Comparison of ENCODE assay signal across 9 cellular contexts in the genomic region with DNA sequence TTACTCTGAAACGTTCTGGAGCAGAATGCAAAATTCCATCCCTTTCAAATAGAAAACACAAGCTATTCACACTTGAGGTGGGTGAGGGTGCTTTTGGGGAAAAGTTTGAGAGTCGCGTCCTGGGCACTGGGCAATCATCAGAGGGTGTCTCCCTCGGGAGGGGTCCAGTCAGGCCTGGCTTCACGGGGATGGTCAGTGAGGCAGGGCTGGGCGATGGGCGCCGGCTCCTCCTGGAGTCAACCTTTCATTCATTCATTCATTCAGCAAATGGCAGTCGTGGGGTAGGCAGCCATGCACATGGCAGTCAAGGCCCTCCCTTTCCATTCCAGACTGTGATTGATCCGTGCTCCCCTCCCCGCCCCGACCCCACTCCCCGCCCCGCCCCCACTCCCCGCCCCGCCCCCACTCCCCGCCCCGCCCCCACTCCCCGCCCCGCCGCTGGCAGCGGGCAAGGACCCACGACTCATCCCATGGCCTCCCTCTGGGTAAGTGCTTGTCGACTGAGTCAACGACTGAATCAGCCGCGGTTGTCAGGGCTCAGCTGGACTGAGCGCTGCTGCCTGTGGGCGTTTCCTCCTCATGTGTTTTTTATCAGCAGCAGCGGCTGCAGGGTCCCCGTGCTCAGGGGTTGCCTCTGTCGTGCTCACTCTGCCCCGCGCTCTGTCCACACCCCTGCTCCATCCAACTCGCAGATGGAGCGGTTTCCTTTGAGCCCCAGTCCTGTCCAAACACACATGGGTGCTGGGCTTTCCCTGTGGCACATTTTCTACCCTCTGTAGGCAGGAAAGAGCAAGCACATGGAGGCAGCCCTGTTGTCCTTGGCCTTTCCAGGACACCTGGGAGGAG. TPM values are rescaled to one million over a fixed set of nuclear protein-coding genes. Genes with fewer than 3 reads are reported as not detected.
DNase-seq lines count a peak whose midpoint lies in the region; ATAC-seq, FAIRE-seq and TF ChIP-seq lines count a peak whose summit lies in the region.
"Had no signal": no experiment of that assay in that cellular context is flagged by ENCODE, and none has a peak within 500 bp of the region (broad histone marks: within the 10 kb centered on the region; RNA-seq: fewer than 3 reads in every experiment).

No MANE protein-coding gene starts in this region.

- H3K36me3 ChIP-seq in Peyer's patch (no peaks in the 10 kb centered on the region), kidney (ENCODE audit: control insufficient read depth in 1 of 2, insufficient read depth in 2 of 2, low read length in 2 of 2) (no peaks in the 10 kb centered on the region), esophagus squamous epithelium (no peaks in the 10 kb centered on the region)

- WGBS in esophagus squamous epithelium, 2 donors: 31 to 46% methylated on average over 14 to 21 of the region's 36 CpGs

- FAIRE-seq in GM12891 (lab: Jason Lieb, UNC): peak; percentile 85
- FAIRE-seq in kidney (lab: Jason Lieb, UNC): no peak

- no peaks in the 10 kb centered on the region for H3K9me3 Mint-ChIP-seq in activated naive CD8-positive, alpha-beta T cell treated with anti-CD3 and anti-CD28 coated beads, Interleukin-2, amount 10 ng/mL, durations not matched to agents 7 days and 5 days

- H3K4me3 ChIP-seq in Peyer's patch (no peak overlapping the region), kidney (ENCODE audit: low read length in 2 of 2) (no peak overlapping the region), esophagus squamous epithelium (no peak overlapping the region)

- H3K9me3 ChIP-seq in Peyer's patch (no peaks in the 10 kb centered on the region), kidney (ENCODE audit: control insufficient read depth in 1 of 2, low read length in 2 of 2) (no peaks in the 10 kb centered on the region), esophagus squamous epithelium (no peaks in the 10 kb centered on the region)

- H3K9ac ChIP-seq in kidney (ENCODE audit: low read length in 2 of 2): no peak overlapping the region
- H3K9ac ChIP-seq: parathyroid adenoma had no signal

- peak; percentile 42 for ATAC-seq in activated naive CD8-positive, alpha-beta T cell treated with anti-CD3 and anti-CD28 coated beads, Interleukin-2, amount 10 ng/mL, durations not matched to agents 7 days and 5 days (ENCODE audit: low read depth)
- ATAC-seq in GM21528 (IDR thresholded peaks at IDR 0.05; ENCODE audit: low FRiP score, unreplicated experiment): no peak

- TF ChIP-seq CTCF in Peyer's patch (IDR thresholded peaks at IDR 0.05) (no peak), kidney (IDR thresholded peaks at IDR 0.05; ENCODE audit: borderline replicate concordance, extremely low read depth, insufficient read depth) (no peak), esophagus squamous epithelium (IDR thresholded peaks at IDR 0.05) (no peak)

- TF ChIP-seq POLR2A in GM12891 (IDR thresholded peaks at IDR 0.05; ENCODE audit: low read depth, low read length) (no peak), Peyer's patch (IDR thresholded peaks at IDR 0.05) (no peak), esophagus squamous epithelium (IDR thresholded peaks at IDR 0.05) (no peak)

- peak overlapping the region; percentile 28 for H3K27ac Mint-ChIP-seq in activated naive CD8-positive, alpha-beta T cell treated with anti-CD3 and anti-CD28 coated beads, Interleukin-2, amount 10 ng/mL, durations not matched to agents 7 days and 5 days

- H3K4me1 Mint-ChIP-seq in activated naive CD8-positive, alpha-beta T cell treated with anti-CD3 and anti-CD28 coated beads, Interleukin-2, amount 10 ng/mL, durations not matched to agents 7 days and 5 days: peaks cover 33% of the 10 kb centered on the region

- intact Hi-C loops in kidney (cut with DNase I) (loop anchor here (10.0 kb wide), 1 partner anchor 175 kb away; no protein-coding TSS in a partner anchor), esophagus squamous epithelium (cut with DNase I) (no loop called here)

- H3K4me3 Mint-ChIP-seq in activated naive CD8-positive, alpha-beta T cell treated with anti-CD3 and anti-CD28 coated beads, Interleukin-2, amount 10 ng/mL, durations not matched to agents 7 days and 5 days: peak overlapping the region; percentile 54

- DNase-seq in GM12891 (ENCODE audit: insufficient read length, low spot score): no peak
- DNase-seq in Peyer's patch: peak in 2 of 3 donors; percentile 66 to 76
- no peak for DNase-seq in activated naive CD8-positive, alpha-beta T cell treated with anti-CD3 and anti-CD28 coated beads, Interleukin-2, amount 10 ng/mL, durations not matched to agents 7 days and 5 days
- DNase-seq in kidney: peak; percentile 73
- DNase-seq in stimulated activated CD8-positive, alpha-beta memory T cell treated with anti-CD3 and anti-CD28 coated beads, Interleukin-15, amount 100 ng/mL, for 4 hours (ENCODE audit: low read depth in 2 of 2): peak; percentile 38 to 55
- DNase-seq in esophagus squamous epithelium (lab: John Stamatoyannopoulos, UW): no peak
- no peak for DNase-seq in SKM-1 (lab: John Stamatoyannopoulos, UW; ENCODE audit: unreplicated experiment)

- POLR2A ChIA-PET in activated naive CD8-positive, alpha-beta T cell treated with anti-CD3 and anti-CD28 coated beads, Interleukin-2, amount 10 ng/mL, durations not matched to agents 7 days and 5 days (lab: Charles Lee): interaction anchor here (0.6 kb wide), 1 partner anchor 185 kb away, joined by 6 read pairs; no protein-coding TSS in a partner anchor

- peaks cover 0 to 36% (median 0%) of the 10 kb centered on the region in 4 donors for H3K4me1 ChIP-seq in Peyer's patch
- H3K4me1 ChIP-seq in kidney (ENCODE audit: control insufficient read depth in 1 of 2, insufficient read depth in 1 of 2, low read depth in 1 of 2, low read length in 2 of 2): peaks cover 0 to 5% of the 10 kb centered on the region in 2 donors
- H3K4me1 ChIP-seq in esophagus squamous epithelium: peaks cover 17 to 63% (median 30%) of the 10 kb centered on the region in 3 donors
- H3K4me1 ChIP-seq: parathyroid adenoma had no signal

- H3K27me3 ChIP-seq in Peyer's patch (no peaks in the 10 kb centered on the region), esophagus squamous epithelium (peaks cover 0 to 12% (median 0%) of the 10 kb centered on the region in 4 donors)

- H3K27me3 Mint-ChIP-seq in activated naive CD8-positive, alpha-beta T cell treated with anti-CD3 and anti-CD28 coated beads, Interleukin-2, amount 10 ng/mL, durations not matched to agents 7 days and 5 days: no peaks in the 10 kb centered on the region

- H3K36me3 Mint-ChIP-seq in activated naive CD8-positive, alpha-beta T cell treated with anti-CD3 and anti-CD28 coated beads, Interleukin-2, amount 10 ng/mL, durations not matched to agents 7 days and 5 days: peaks cover 4% of the 10 kb centered on the region

- H3K27ac ChIP-seq in Peyer's patch (peak overlapping the region in 3 of 4 donors; percentile 68 to 84 (median 76)), kidney (ENCODE audit: low read depth in 2 of 2, low read length in 2 of 2) (no peak overlapping the region), esophagus squamous epithelium (peak overlapping the region in 1 of 4 donors; percentile 44)
- H3K27ac ChIP-seq: parathyroid adenoma had no signal

TF ChIP-seq in GM12891, 5 proteins besides CTCF, POLR2A, EP300 and RAD21:
- TF ChIP-seq SPI1 (IDR thresholded peaks at IDR 0.05; ENCODE audit: low read depth, low read length): no peak
- no peak for TF ChIP-seq POLR2AphosphoS5 (IDR thresholded peaks at IDR 0.05; ENCODE audit: low read depth, low read length)
- TF ChIP-seq TAF1 (IDR thresholded peaks at IDR 0.05; ENCODE audit: low read depth, low read length): no peak
- TF ChIP-seq POU2F2 (IDR thresholded peaks at IDR 0.05; ENCODE audit: low read depth, low read length): no peak
- TF ChIP-seq PAX5 (IDR thresholded peaks at IDR 0.05; ENCODE audit: insufficient read depth, low read length, severe bottlenecking): no peak

RNA-seq across cellular contexts. Expression of gene SPSB1, which starts 12.5 kb away (rescaled TPM):
- 0.55 TPM for polyA plus RNA-seq in GM12891 (2012; ENCODE audit: low read depth, missing spikeins)
- total RNA-seq in Peyer's patch (100 to 1,000 TPM in 2 of 4 donors, 10 to 100 TPM in 2; 69.3 to 168 (median 94.1) TPM), kidney (25.9 TPM), esophagus squamous epithelium (10 to 100 TPM; 15.2 to 35.5 (median 25.2) TPM)
- total RNA-seq in activated naive CD8-positive, alpha-beta T cell treated with anti-CD3 and anti-CD28 coated beads, Interleukin-2, amount 10 ng/mL, durations not matched to agents 7 days and 5 days: 1 to 10 TPM; 1.6 TPM
- polyA plus RNA-seq in kidney (ENCODE audit: insufficient read depth, low read depth, low replicate concordance): 12.7 TPM

RNA-seq across cellular contexts. Expression of gene H6PD, which starts 45.7 kb away (rescaled TPM):
- polyA plus RNA-seq in GM12891 (2012; ENCODE audit: low read depth, missing spikeins): 8.7 TPM
- total RNA-seq in Peyer's patch (10 to 100 TPM; 23.1 to 72.9 (median 37.2) TPM), kidney (64.3 TPM), esophagus squamous epithelium (10 to 100 TPM; 10.6 to 35.5 (median 18.7) TPM)
- total RNA-seq in activated naive CD8-positive, alpha-beta T cell treated with anti-CD3 and anti-CD28 coated beads, Interleukin-2, amount 10 ng/mL, durations not matched to agents 7 days and 5 days: 10 to 100 TPM; 15.3 to 15.9 TPM
- polyA plus RNA-seq in kidney (ENCODE audit: insufficient read depth, low read depth, low replicate concordance): 5.7 TPM

Comparison
In these comparisons a context has a peak if more than half of its experiments do, and no peak if none do; other contexts are left out.
1. DNase-seq: peak in Peyer's patch (2 of 3), kidney (single experiment) and stimulated activated CD8-positive, alpha-beta memory T cell treated with anti-CD3 and anti-CD28 coated beads, Interleukin-15, amount 100 ng/mL, for 4 hours (2 of 2); none in GM12891 (single experiment), activated naive CD8-positive, alpha-beta T cell treated with anti-CD3 and anti-CD28 coated beads, Interleukin-2, amount 10 ng/mL, durations not matched to agents 7 days and 5 days (single experiment), esophagus squamous epithelium (single experiment) and SKM-1 (single experiment).
2. H3K27ac ChIP-seq: peak in Peyer's patch (3 of 4); none in kidney (0 of 2).
3. RNA of gene SPSB1, which starts 12.5 kb away (total RNA-seq): 69.3 to 168 TPM in Peyer's patch, 15.2 to 35.5 TPM in esophagus squamous epithelium and 25.9 TPM in kidney (single experiment); 1.6 TPM in activated naive CD8-positive, alpha-beta T cell treated with anti-CD3 and anti-CD28 coated beads, Interleukin-2, amount 10 ng/mL, durations not matched to agents 7 days and 5 days; every median in the first group is over 4 times any median in the second.